Comparison of ENCODE assay signal across 12 cellular contexts in the genomic region with DNA sequence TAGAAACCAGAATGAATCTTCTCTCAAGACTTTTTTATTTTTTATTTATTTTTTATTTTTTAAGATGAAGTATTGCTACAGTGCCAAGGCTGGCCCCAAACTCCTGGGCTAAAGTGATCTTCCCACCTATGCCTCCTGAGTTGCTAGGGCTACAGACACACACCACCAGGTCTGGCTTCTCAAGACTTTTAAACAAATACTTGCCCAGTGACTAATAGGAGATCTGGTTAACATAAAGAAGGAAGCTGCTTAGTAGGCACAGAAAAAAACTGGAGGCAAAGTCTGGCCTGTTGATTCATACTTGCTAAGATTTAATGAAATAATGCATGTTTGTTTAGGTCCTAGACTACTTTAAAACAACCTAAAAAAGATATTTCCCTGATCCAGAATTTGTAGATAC. TPM values are rescaled to one million over a fixed set of nuclear protein-coding genes. Genes with fewer than 3 reads are reported as not detected.
DNase-seq lines count a peak whose midpoint lies in the region; ATAC-seq and TF ChIP-seq lines count a peak whose summit lies in the region.
"Had no signal": no experiment of that assay in that cellular context is flagged by ENCODE, and none has a peak within 500 bp of the region (broad histone marks: within the 10 kb centered on the region; RNA-seq: fewer than 3 reads in every experiment).

No MANE protein-coding gene starts in this region.

- no peaks in the 10 kb centered on the region for H3K9me3 ChIP-seq in stomach smooth muscle (ENCODE audit: control insufficient read depth in 2 of 2, low read length in 2 of 2)

- peaks cover 40% of the 10 kb centered on the region for H3K36me3 Mint-ChIP-seq in nephron progenitor cell (ENCODE audit: low read depth)

- no peaks in the 10 kb centered on the region for H3K27me3 ChIP-seq in stomach smooth muscle (ENCODE audit: control insufficient read depth in 1 of 2, insufficient read depth in 2 of 2, low read length in 2 of 2)

- no peak overlapping the region for H3K27ac Mint-ChIP-seq in nephron progenitor cell
- H3K27ac Mint-ChIP-seq: stimulated activated naive CD8-positive, alpha-beta T cell treated with anti-CD3 and anti-CD28 coated beads, Interleukin-15, Interleukin-2, amounts not matched to agents 100 ng/mL and 50 ng/mL, for 24 hours had no signal

- ATAC-seq in GM21529 (IDR thresholded peaks at IDR 0.05; ENCODE audit: unreplicated experiment) (peak; percentile 58), HG03039 (IDR thresholded peaks at IDR 0.05; ENCODE audit: unreplicated experiment) (no peak), GM19395 (IDR thresholded peaks at IDR 0.05; ENCODE audit: unreplicated experiment) (no peak)
- ATAC-seq: activated CD4-positive, CD25-positive, alpha-beta regulatory T cell treated with anti-CD3 and anti-CD28 coated beads, Interleukin-2, amount 50 U/mL, for 24 hours; sciatic nerve had no signal

- no peak for TF ChIP-seq CTCF in fibroblast of pulmonary artery (IDR thresholded peaks at IDR 0.05; ENCODE audit: low read length, missing control alignments)
- no peak for TF ChIP-seq CTCF in nephron progenitor cell (IDR thresholded peaks at IDR 0.05)

- no peak overlapping the region for H3K9ac ChIP-seq in stomach smooth muscle (ENCODE audit: low read length in 2 of 2)

- no peaks in the 10 kb centered on the region for H3K4me1 ChIP-seq in stomach smooth muscle (ENCODE audit: control insufficient read depth, insufficient read depth, low read length)

- H3K36me3 ChIP-seq in stomach smooth muscle (ENCODE audit: control insufficient read depth in 2 of 2, insufficient read depth in 2 of 2, low read length in 2 of 2), result no peaks in the 10 kb centered on the region

- H3K4me3 ChIP-seq in fibroblast of pulmonary artery (replicated peaks; ENCODE audit: low read depth, low read length) (no peak overlapping the region), stomach smooth muscle (ENCODE audit: low read length in 2 of 2) (no peak overlapping the region)

- H3K9me3 Mint-ChIP-seq in nephron progenitor cell, result no peaks in the 10 kb centered on the region
- H3K9me3 Mint-ChIP-seq: stimulated activated naive CD8-positive, alpha-beta T cell treated with anti-CD3 and anti-CD28 coated beads, Interleukin-15, Interleukin-2, amounts not matched to agents 100 ng/mL and 50 ng/mL, for 24 hours had no signal

- DNase-seq in RPMI7951 (ENCODE audit: low read depth) (peak; percentile 56), fibroblast of pulmonary artery (ENCODE audit: low read depth) (peak; percentile 82), nephron progenitor cell (no peak), SK-N-DZ (ENCODE audit: low spot score) (no peak)
- DNase-seq: NCI-H446 had no signal

- H3K4me3 Mint-ChIP-seq in nephron progenitor cell, result no peak overlapping the region
- H3K4me3 Mint-ChIP-seq: stimulated activated naive CD8-positive, alpha-beta T cell treated with anti-CD3 and anti-CD28 coated beads, Interleukin-15, Interleukin-2, amounts not matched to agents 100 ng/mL and 50 ng/mL, for 24 hours had no signal

- H3K4me1 Mint-ChIP-seq in nephron progenitor cell, result no peaks in the 10 kb centered on the region

- H3K27ac ChIP-seq in stomach smooth muscle (ENCODE audit: low read length), result peak overlapping the region; percentile 53

- H3K27me3 Mint-ChIP-seq in nephron progenitor cell (ENCODE audit: low read depth, poor library complexity), result no peaks in the 10 kb centered on the region
- H3K27me3 Mint-ChIP-seq: stimulated activated naive CD8-positive, alpha-beta T cell treated with anti-CD3 and anti-CD28 coated beads, Interleukin-15, Interleukin-2, amounts not matched to agents 100 ng/mL and 50 ng/mL, for 24 hours had no signal

RNA-seq across cellular contexts. Expression of a gene that starts 43.8 kb away (rescaled TPM):
- total RNA-seq in RPMI7951 (2014; rRNA removed; shearing (Covaris generic)), result 11.5 and 24.2 TPM in 2 replicates
- polyA plus RNA-seq in SK-N-DZ (2014; cell fraction: cytosol; rRNA removed), result 21.5 and 29.7 TPM in 2 replicates
- 17.5 and 31.8 TPM in 2 replicates for polyA plus RNA-seq in SK-N-DZ (2014; cell fraction: nucleus; rRNA removed)

Comparison
In these comparisons a context has a peak if more than half of its experiments do, and no peak if none do; other contexts are left out.
1. DNase-seq: peak in RPMI7951 (single experiment) and fibroblast of pulmonary artery (single experiment); none in nephron progenitor cell (single experiment) and SK-N-DZ (single experiment).